In the genomic region with DNA sequence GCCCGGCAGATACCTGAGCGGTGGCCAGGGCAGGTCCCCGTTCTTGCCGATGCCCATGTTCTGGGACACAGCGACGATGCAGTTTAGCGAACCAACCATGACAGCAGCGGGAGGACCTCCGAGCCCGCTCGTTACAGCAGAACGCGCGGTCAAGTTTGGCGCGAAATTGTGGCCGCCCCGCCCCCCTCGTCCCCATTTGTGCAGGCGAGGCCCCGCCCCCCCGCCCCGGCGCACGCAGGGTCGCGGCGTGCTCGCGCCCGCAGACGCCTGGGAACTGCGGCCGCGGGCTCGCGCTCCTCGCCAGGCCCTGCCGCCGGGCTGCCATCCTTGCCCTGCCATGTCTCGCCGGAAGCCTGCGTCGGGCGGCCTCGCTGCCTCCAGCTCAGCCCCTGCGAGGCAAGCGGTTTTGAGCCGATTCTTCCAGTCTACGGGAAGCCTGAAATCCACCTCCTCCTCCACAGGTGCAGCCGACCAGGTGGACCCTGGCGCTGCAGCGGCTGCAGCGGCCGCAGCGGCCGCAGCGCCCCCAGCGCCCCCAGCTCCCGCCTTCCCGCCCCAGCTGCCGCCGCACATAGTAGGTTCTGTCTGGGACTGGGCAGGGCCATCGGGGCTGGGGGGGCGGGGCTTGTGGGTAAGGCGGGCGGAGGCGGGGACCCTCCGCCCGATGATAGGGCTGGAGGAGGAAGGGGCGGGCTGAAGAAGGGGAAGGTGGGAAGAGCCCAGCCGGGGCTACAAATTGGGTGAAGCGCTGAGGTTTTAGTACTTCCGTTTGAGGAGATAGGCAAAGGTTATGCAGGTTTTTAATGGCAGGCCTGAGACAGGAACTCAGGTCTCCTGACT, we compare ENCODE assay signal across 8 cellular contexts. TPM values are rescaled to one million over a fixed set of nuclear protein-coding genes. Genes with fewer than 3 reads are reported as not detected.
DNase-seq lines count a peak whose midpoint lies in the region; ATAC-seq, FAIRE-seq and TF ChIP-seq lines count a peak whose summit lies in the region.

A gene (minus strand): TSS at position 593 of the 840 bp plus-strand sequence. CDS start 494 bp downstream, at position 99.
A gene (plus strand): TSS at position 262 of the 840 bp plus-strand sequence. CDS start 76 bp downstream, at position 338.

- H3K4me3 ChIP-seq in CD8-positive, alpha-beta T cell (ENCODE audit: low read depth, low read length) = peak within 1 kb of the TSS; percentile 83
- peak within 1 kb of the TSS; percentile 79 for H3K4me3 ChIP-seq in effector memory CD4-positive, alpha-beta T cell (ENCODE audit: insufficient read depth, low read depth, low read length, poor library complexity, severe bottlenecking)

- peak; percentile 78 to 91 (median 88) for DNase-seq in CD8-positive, alpha-beta T cell
- DNase-seq in HTR-8/SVneo (ENCODE audit: insufficient read length, low spot score) (peak; percentile 88), NOMO-1 (lab: John Stamatoyannopoulos, UW; ENCODE audit: unreplicated experiment in 2 of 2) (peak; percentile 94), medulla oblongata (ENCODE audit: extremely low spot score) (peak; percentile 91)
- peak; percentile 78 to 81 (median 79) for DNase-seq in effector memory CD4-positive, alpha-beta T cell
- peak; percentile 80 to 91 (median 84) for DNase-seq in stimulated activated CD4-positive, alpha-beta T cell treated with anti-CD3 and anti-CD28 coated beads, TNF-alpha, amount 100 ng/mL, for 48 hours (ENCODE audit: low read depth in 3 of 3)

- peaks cover 27% of the 10 kb centered on the region for H3K4me1 ChIP-seq in CD8-positive, alpha-beta T cell (ENCODE audit: insufficient read depth, low read length)
- H3K4me1 ChIP-seq in effector memory CD4-positive, alpha-beta T cell (ENCODE audit: control insufficient read depth, insufficient read depth, low read length, poor library complexity, severe bottlenecking) = peaks cover 12% of the 10 kb centered on the region

- H3K4me1 Mint-ChIP-seq in CD8-positive, alpha-beta T cell (ENCODE audit: low read depth) = peaks cover 27% of the 10 kb centered on the region

- ATAC-seq in CD8-positive, alpha-beta T cell = peak; percentile 76
- peak; percentile 33 for ATAC-seq in GM19467 (IDR thresholded peaks at IDR 0.05; ENCODE audit: unreplicated experiment)

- no peaks in the 10 kb centered on the region for H3K9me3 Mint-ChIP-seq in CD8-positive, alpha-beta T cell

- CTCF ChIA-PET in CD8-positive, alpha-beta T cell (lab: Charles Lee) = no interaction called here
- CTCF ChIA-PET in activated CD8-positive, alpha-beta memory T cell treated with anti-CD3 and anti-CD28 coated beads for 36 hours (lab: Charles Lee) = interaction anchor here (1.7 kb wide), 1 partner anchor 17 kb away, joined by 6 read pairs; no protein-coding TSS in a partner anchor

- peak within 1 kb of the TSS; percentile 89 for H3K27ac ChIP-seq in CD8-positive, alpha-beta T cell (ENCODE audit: low read depth, low read length)
- H3K27ac ChIP-seq in effector memory CD4-positive, alpha-beta T cell (ENCODE audit: insufficient read depth, low read length, poor library complexity, severe bottlenecking) = peak within 1 kb of the TSS; percentile 84

- peak within 1 kb of the TSS; percentile 96 for H3K27ac Mint-ChIP-seq in CD8-positive, alpha-beta T cell

- FAIRE-seq in HTR-8/SVneo (lab: Jason Lieb, UNC) = peak; percentile 83

- H3K4me3 Mint-ChIP-seq in CD8-positive, alpha-beta T cell = peak within 1 kb of the TSS; percentile 87

- H3K9me3 ChIP-seq in CD8-positive, alpha-beta T cell (ENCODE audit: low read length) = no peaks in the 10 kb centered on the region
- no peaks in the 10 kb centered on the region for H3K9me3 ChIP-seq in effector memory CD4-positive, alpha-beta T cell (ENCODE audit: control insufficient read depth, low read length)

- POLR2A ChIA-PET in CD8-positive, alpha-beta T cell (lab: Charles Lee) = interaction anchor here (0.5 to 2.0 kb wide), 9 partner anchors 10 to 1137 kb away, joined by 3 to 6 read pairs (median 4); a partner anchor contains a TSS
- POLR2A ChIA-PET in activated CD8-positive, alpha-beta memory T cell treated with anti-CD3 and anti-CD28 coated beads for 36 hours (lab: Charles Lee) = interaction anchor here (0.7 to 1.2 kb wide), 4 partner anchors 10 to 474 kb away, joined by 3 read pairs; no protein-coding TSS in a partner anchor

- no peak for TF ChIP-seq CTCF in CD8-positive, alpha-beta T cell (IDR thresholded peaks at IDR 0.05)

- no peaks in the 10 kb centered on the region for H3K27me3 ChIP-seq in CD8-positive, alpha-beta T cell (ENCODE audit: insufficient read depth, low read length)
- H3K27me3 ChIP-seq in effector memory CD4-positive, alpha-beta T cell (replicated peaks; ENCODE audit: control insufficient read depth, insufficient read depth, low read length, poor library complexity, severe bottlenecking) = no peaks in the 10 kb centered on the region

- H3K36me3 ChIP-seq in CD8-positive, alpha-beta T cell (ENCODE audit: insufficient read depth, low read length) = peaks cover 7% of the 10 kb centered on the region
- H3K36me3 ChIP-seq in effector memory CD4-positive, alpha-beta T cell (ENCODE audit: control insufficient read depth, insufficient read depth, low read length) = peaks cover 9% of the 10 kb centered on the region

- no peaks in the 10 kb centered on the region for H3K27me3 Mint-ChIP-seq in CD8-positive, alpha-beta T cell (ENCODE audit: low read depth)

- intact Hi-C loops in CD8-positive, alpha-beta T cell (cut with DNase I, micrococcal nuclease) = loop anchor here (1.0 to 10.0 kb wide), 21 partner anchors 18 to 1672 kb away; a partner anchor contains a TSS

- peaks cover 33% of the 10 kb centered on the region for H3K36me3 Mint-ChIP-seq in CD8-positive, alpha-beta T cell

RNA-seq across cellular contexts. Expression of the first gene that starts in this region (rescaled TPM):
- total RNA-seq in CD8-positive, alpha-beta T cell = 1 to 10 TPM; 5.9 TPM
- 100 to 1,000 TPM in 1 of 2 experiments, 10 to 100 TPM in 1; 96.3 to 102 TPM for total RNA-seq in activated CD8-positive, alpha-beta memory T cell treated with anti-CD3 and anti-CD28 coated beads for 36 hours

RNA-seq across cellular contexts. Expression of the second gene that starts in this region (rescaled TPM):
- 1 to 10 TPM; 8.5 to 8.6 TPM for total RNA-seq in CD8-positive, alpha-beta T cell
- 10 to 100 TPM; 21.7 to 22.4 TPM for total RNA-seq in activated CD8-positive, alpha-beta memory T cell treated with anti-CD3 and anti-CD28 coated beads for 36 hours

Comparison
In these comparisons a context has a peak if more than half of its experiments do, and no peak if none do; other contexts are left out.
1. Peak in every context shown above with its lines: DNase-seq, ATAC-seq, H3K4me3 ChIP-seq and H3K27ac ChIP-seq.
2. RNA of the first gene that starts in this region (total RNA-seq): 96.3 to 102 TPM in activated CD8-positive, alpha-beta memory T cell treated with anti-CD3 and anti-CD28 coated beads for 36 hours; 5.9 TPM in CD8-positive, alpha-beta T cell; every median in the first group is over 10 times any median in the second.